10 cellular contexts compared by ENCODE assay signal in the genomic region with DNA sequence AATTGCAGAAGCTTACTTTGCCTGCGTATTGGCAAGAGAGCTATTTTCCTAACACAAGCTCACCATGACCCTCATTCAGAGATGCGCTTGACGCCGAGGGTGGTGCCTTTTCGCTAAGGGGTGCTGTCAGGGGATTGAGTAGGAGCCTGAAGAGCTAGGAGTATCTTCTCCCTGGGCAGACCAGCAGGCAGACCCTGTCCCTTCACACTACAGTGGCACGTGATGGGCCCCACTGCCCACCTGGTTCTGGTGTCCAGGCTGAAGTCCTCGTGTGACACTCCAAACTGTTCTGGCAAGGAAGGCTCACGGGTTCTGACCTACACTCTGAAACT.
A peak's percentile ranks its signal among the peaks of the same experiment; 100 is the strongest.
DNase-seq lines count a peak whose midpoint lies in the region; ATAC-seq and TF ChIP-seq lines count a peak whose summit lies in the region.
"Had no signal": no experiment of that assay in that cellular context is flagged by ENCODE, and none has a peak within 500 bp of the region (broad histone marks: within the 10 kb centered on the region; RNA-seq: fewer than 3 reads in every experiment).

No MANE protein-coding gene starts in this region.

- DNase-seq in cardiac muscle cell (ENCODE audit: low read depth in 1 of 2, low spot score in 1 of 2) (no peak), left cardiac atrium (no peak), mesenteric fat pad (ENCODE audit: low spot score) (peak; percentile 77), upper lobe of left lung (no peak), NCI-H1436 treated with DMSO at 0.1 percent for 48 hours (lab: John Stamatoyannopoulos, UW) (no peak), GM13977 (ENCODE audit: low spot score) (no peak)
- no peak for DNase-seq in activated T-helper 2 cell treated with anti-CD3 and anti-CD28 coated beads, Interferon-gamma antibody, Interleukin-2, Interleukin-4, amounts not matched to agents 10 μg/mL and 5 μg/mL and 100 μg/mL, durations not matched to agents 14 hours and 24 hours and 36 hours (ENCODE audit: low spot score)
- DNase-seq in stimulated activated CD4-positive, alpha-beta T cell treated with anti-CD3 and anti-CD28 coated beads, Interleukin-2, amount 100 ng/mL, for 48 hours: no peak
- DNase-seq: NCI-H2171 had no signal

- intact Hi-C loops in left cardiac atrium (cut with DNase I): no loop called here
- intact Hi-C loops in activated T-helper 2 cell treated with anti-CD3 and anti-CD28 coated beads, Interferon-gamma antibody, Interleukin-2, Interleukin-4, amounts not matched to agents 10 μg/mL and 5 μg/mL and 100 μg/mL, durations not matched to agents 14 hours and 24 hours and 36 hours (cut with micrococcal nuclease): loop anchor here (2.0 to 5.0 kb wide), 2 partner anchors 63 to 184 kb away; no protein-coding TSS in a partner anchor

- H3K4me1 ChIP-seq in cardiac muscle cell (ENCODE audit: low read depth) (peaks cover 19% of the 10 kb centered on the region), upper lobe of left lung (peaks cover 12 to 43% (median 38%) of the 10 kb centered on the region in 4 donors)

- H3K4me1 Mint-ChIP-seq in activated T-helper 2 cell treated with anti-CD3 and anti-CD28 coated beads, Interferon-gamma antibody, Interleukin-2, Interleukin-4, amounts not matched to agents 10 μg/mL and 5 μg/mL and 100 μg/mL, durations not matched to agents 14 hours and 24 hours and 36 hours (ENCODE audit: low read depth): peaks cover 67% of the 10 kb centered on the region

- 69 to 78% methylated on average over 7 to 8 of the region's 8 CpGs for WGBS in upper lobe of left lung, 2 donors

- ATAC-seq in left cardiac atrium (no peak), upper lobe of left lung (ENCODE audit: low FRiP score in 2 of 2) (no peak)

- in situ Hi-C loops in GM13977 (cut with MboI; ENCODE audit: low pct_unique_long_range_greater_than_20kb, low sequenced_read_pairs, unreplicated experiment): no loop called here

- H3K27ac Mint-ChIP-seq in activated T-helper 2 cell treated with anti-CD3 and anti-CD28 coated beads, Interferon-gamma antibody, Interleukin-2, Interleukin-4, amounts not matched to agents 10 μg/mL and 5 μg/mL and 100 μg/mL, durations not matched to agents 14 hours and 24 hours and 36 hours: peak overlapping the region; percentile 98

- peak overlapping the region; percentile 84 for H3K4me3 Mint-ChIP-seq in activated T-helper 2 cell treated with anti-CD3 and anti-CD28 coated beads, Interferon-gamma antibody, Interleukin-2, Interleukin-4, amounts not matched to agents 10 μg/mL and 5 μg/mL and 100 μg/mL, durations not matched to agents 14 hours and 24 hours and 36 hours (ENCODE audit: low read depth)

- TF ChIP-seq CTCF in cardiac muscle cell (IDR thresholded peaks at IDR 0.05; ENCODE audit: low read depth, low read length) (no peak), upper lobe of left lung (IDR thresholded peaks at IDR 0.05) (no peak), GM13977 (IDR thresholded peaks at IDR 0.05; ENCODE audit: extremely low read depth, insufficient read depth, missing control alignments) (no peak)

- H3K9me3 Mint-ChIP-seq in activated T-helper 2 cell treated with anti-CD3 and anti-CD28 coated beads, Interferon-gamma antibody, Interleukin-2, Interleukin-4, amounts not matched to agents 10 μg/mL and 5 μg/mL and 100 μg/mL, durations not matched to agents 14 hours and 24 hours and 36 hours: no peaks in the 10 kb centered on the region

- H3K27ac ChIP-seq in cardiac muscle cell: peak overlapping the region; percentile 22
- peak overlapping the region in 3 of 4 donors; percentile 35 to 40 (median 37) for H3K27ac ChIP-seq in upper lobe of left lung
- H3K27ac ChIP-seq: neutrophil had no signal

- peaks cover 44% of the 10 kb centered on the region for H3K36me3 Mint-ChIP-seq in activated T-helper 2 cell treated with anti-CD3 and anti-CD28 coated beads, Interferon-gamma antibody, Interleukin-2, Interleukin-4, amounts not matched to agents 10 μg/mL and 5 μg/mL and 100 μg/mL, durations not matched to agents 14 hours and 24 hours and 36 hours (ENCODE audit: low read depth)

- H3K9me3 ChIP-seq in cardiac muscle cell (ENCODE audit: low read depth): no peaks in the 10 kb centered on the region
- H3K9me3 ChIP-seq in upper lobe of left lung: no peaks in the 10 kb centered on the region
- H3K9me3 ChIP-seq: neutrophil had no signal

- H3K27me3 Mint-ChIP-seq in activated T-helper 2 cell treated with anti-CD3 and anti-CD28 coated beads, Interferon-gamma antibody, Interleukin-2, Interleukin-4, amounts not matched to agents 10 μg/mL and 5 μg/mL and 100 μg/mL, durations not matched to agents 14 hours and 24 hours and 36 hours (ENCODE audit: low read depth): no peaks in the 10 kb centered on the region

- TF ChIP-seq EP300 in upper lobe of left lung (IDR thresholded peaks at IDR 0.05): no peak

- H3K27me3 ChIP-seq in cardiac muscle cell: no peaks in the 10 kb centered on the region
- H3K27me3 ChIP-seq in upper lobe of left lung: no peaks in the 10 kb centered on the region

- H3K4me3 ChIP-seq in cardiac muscle cell (no peak overlapping the region), upper lobe of left lung (no peak overlapping the region)

- TF ChIP-seq POLR2A in upper lobe of left lung (IDR thresholded peaks at IDR 0.05): no peak

- H3K36me3 ChIP-seq in cardiac muscle cell (no peaks in the 10 kb centered on the region), upper lobe of left lung (no peaks in the 10 kb centered on the region)
- H3K36me3 ChIP-seq: neutrophil had no signal
